1 cellular context compared by ENCODE assay signal in genomic region chr3:176958560-176958959, GRCh38.
TF ChIP-seq lines count a peak whose summit lies in the region.

No MANE protein-coding gene starts in this region.

TF ChIP-seq in K562, 482 proteins besides CTCF, POLR2A, EP300 and RAD21 (continued from another document):
- TF ChIP-seq, protein P1, sequence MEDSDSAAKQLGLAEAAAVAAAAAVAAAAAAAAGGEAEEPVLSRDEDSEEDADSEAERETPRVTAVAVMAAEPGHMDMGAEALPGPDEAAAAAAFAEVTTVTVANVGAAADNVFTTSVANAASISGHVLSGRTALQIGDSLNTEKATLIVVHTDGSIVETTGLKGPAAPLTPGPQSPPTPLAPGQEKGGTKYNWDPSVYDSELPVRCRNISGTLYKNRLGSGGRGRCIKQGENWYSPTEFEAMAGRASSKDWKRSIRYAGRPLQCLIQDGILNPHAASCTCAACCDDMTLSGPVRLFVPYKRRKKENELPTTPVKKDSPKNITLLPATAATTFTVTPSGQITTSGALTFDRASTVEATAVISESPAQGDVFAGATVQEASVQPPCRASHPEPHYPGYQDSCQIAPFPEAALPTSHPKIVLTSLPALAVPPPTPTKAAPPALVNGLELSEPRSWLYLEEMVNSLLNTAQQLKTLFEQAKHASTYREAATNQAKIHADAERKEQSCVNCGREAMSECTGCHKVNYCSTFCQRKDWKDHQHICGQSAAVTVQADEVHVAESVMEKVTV (CRISPR knock-in tag; IDR thresholded peaks at IDR 0.05) = no peak
- TF ChIP-seq CBFA2T2 (conservative IDR thresholded peaks at IDR 0.05) = 0 out of 2 replicates have a peak, but pooled peaks have one; percentile 15
- TF ChIP-seq, protein P2, sequence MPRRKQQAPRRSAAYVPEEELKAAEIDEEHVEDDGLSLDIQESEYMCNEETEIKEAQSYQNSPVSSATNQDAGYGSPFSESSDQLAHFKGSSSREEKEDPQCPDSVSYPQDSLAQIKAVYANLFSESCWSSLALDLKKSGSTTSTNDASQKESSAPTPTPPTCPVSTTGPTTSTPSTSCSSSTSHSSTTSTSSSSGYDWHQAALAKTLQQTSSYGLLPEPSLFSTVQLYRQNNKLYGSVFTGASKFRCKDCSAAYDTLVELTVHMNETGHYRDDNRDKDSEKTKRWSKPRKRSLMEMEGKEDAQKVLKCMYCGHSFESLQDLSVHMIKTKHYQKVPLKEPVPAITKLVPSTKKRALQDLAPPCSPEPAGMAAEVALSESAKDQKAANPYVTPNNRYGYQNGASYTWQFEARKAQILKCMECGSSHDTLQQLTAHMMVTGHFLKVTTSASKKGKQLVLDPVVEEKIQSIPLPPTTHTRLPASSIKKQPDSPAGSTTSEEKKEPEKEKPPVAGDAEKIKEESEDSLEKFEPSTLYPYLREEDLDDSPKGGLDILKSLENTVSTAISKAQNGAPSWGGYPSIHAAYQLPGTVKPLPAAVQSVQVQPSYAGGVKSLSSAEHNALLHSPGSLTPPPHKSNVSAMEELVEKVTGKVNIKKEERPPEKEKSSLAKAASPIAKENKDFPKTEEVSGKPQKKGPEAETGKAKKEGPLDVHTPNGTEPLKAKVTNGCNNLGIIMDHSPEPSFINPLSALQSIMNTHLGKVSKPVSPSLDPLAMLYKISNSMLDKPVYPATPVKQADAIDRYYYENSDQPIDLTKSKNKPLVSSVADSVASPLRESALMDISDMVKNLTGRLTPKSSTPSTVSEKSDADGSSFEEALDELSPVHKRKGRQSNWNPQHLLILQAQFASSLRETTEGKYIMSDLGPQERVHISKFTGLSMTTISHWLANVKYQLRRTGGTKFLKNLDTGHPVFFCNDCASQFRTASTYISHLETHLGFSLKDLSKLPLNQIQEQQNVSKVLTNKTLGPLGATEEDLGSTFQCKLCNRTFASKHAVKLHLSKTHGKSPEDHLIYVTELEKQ (CRISPR knock-in tag; IDR thresholded peaks at IDR 0.05) = no peak
- no peak for TF ChIP-seq EWSR1 (IDR thresholded peaks at IDR 0.05; ENCODE audit: borderline replicate concordance, low read depth, partially characterized antibody)
- no peak for TF ChIP-seq ZNF311 (CRISPR knock-in tag; IDR thresholded peaks at IDR 0.05)
- peak; percentile 53 for TF ChIP-seq RBM25 (IDR thresholded peaks at IDR 0.05; ENCODE audit: low read depth, low read length, severe bottlenecking)
- no peak for TF ChIP-seq EHMT2 (IDR thresholded peaks at IDR 0.05)
- TF ChIP-seq ZHX1 (conservative IDR thresholded peaks at IDR 0.05; ENCODE audit: low read length) = no peak
- no peak for TF ChIP-seq ZFP36 (IDR thresholded peaks at IDR 0.05; ENCODE audit: low read depth, low read length, partially characterized antibody)
- TF ChIP-seq BCOR (IDR thresholded peaks at IDR 0.05) = peak; percentile 38; the same call in 1 of the 2 replicates
- TF ChIP-seq NELFE (IDR thresholded peaks at IDR 0.05; ENCODE audit: insufficient read depth, insufficient read length) = no peak
- TF ChIP-seq ZNF436 (CRISPR knock-in tag; IDR thresholded peaks at IDR 0.05) = no peak
- TF ChIP-seq ZBED1 (IDR thresholded peaks at IDR 0.05) = no peak
- TF ChIP-seq CBFA2T3 (IDR thresholded peaks at IDR 0.05) = 0 out of 2 replicates have a peak, but pooled peaks have one; percentile 37
- no peak for TF ChIP-seq PURB (CRISPR knock-in tag; IDR thresholded peaks at IDR 0.05; ENCODE audit: low read depth)
- 0 out of 4 replicates have a peak, but pooled peaks have one; percentile 19 to 31 for TF ChIP-seq TRIM24 (IDR thresholded peaks at IDR 0.05)
- TF ChIP-seq BRCA1 (IDR thresholded peaks at IDR 0.05) = no peak
- no peak for TF ChIP-seq BRCA1 (CRISPR knock-in tag; IDR thresholded peaks at IDR 0.05)
- no peak for TF ChIP-seq TEAD1 (CRISPR knock-in tag; IDR thresholded peaks at IDR 0.05)
- no peak for TF ChIP-seq SLC30A9 (CRISPR knock-in tag; IDR thresholded peaks at IDR 0.05)
- TF ChIP-seq ZEB2 (IDR thresholded peaks at IDR 0.05) = no peak
- TF ChIP-seq POLR2AphosphoS2 (IDR thresholded peaks at IDR 0.05; ENCODE audit: low read length) = no peak
- no peak for TF ChIP-seq FOXA1 (IDR thresholded peaks at IDR 0.05; ENCODE audit: borderline replicate concordance)
